Comparison of ENCODE assay signal across 12 cellular contexts in the genomic region with DNA sequence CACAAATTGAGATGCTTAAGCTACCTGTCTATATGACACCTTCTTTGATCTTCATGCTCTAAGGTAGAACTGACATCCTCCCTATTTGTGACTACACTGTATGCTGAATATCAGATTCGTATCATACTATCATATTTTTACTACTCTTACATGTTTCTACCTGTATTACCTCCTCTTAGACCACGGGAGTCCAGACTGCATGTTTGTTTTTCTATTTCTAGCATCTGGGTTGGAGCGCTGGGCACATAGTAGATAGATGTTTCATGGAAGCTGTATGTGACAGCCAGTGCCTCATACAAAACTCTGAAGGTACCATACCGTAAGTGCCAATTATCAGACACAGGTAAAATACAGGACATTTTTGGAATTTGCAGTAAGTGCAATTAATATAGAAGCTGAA. TPM values are rescaled to one million over a fixed set of nuclear protein-coding genes. Genes with fewer than 3 reads are reported as not detected.
A peak's percentile ranks its signal among the peaks of the same experiment; 100 is the strongest.
DNase-seq lines count a peak whose midpoint lies in the region; ATAC-seq and TF ChIP-seq lines count a peak whose summit lies in the region.
"Had no signal": no experiment of that assay in that cellular context is flagged by ENCODE, and none has a peak within 500 bp of the region (broad histone marks: within the 10 kb centered on the region; RNA-seq: fewer than 3 reads in every experiment).

No MANE protein-coding gene starts in this region.

- peak overlapping the region; percentile 6 to 71 (median 54) for H3K4me3 Mint-ChIP-seq in CD4-positive, CD25-positive, alpha-beta regulatory T cell

- peaks cover 30% of the 10 kb centered on the region for H3K4me1 ChIP-seq in CD4-positive, CD25-positive, alpha-beta regulatory T cell (ENCODE audit: control insufficient read depth, insufficient read depth, low read length, poor library complexity, severe bottlenecking)
- peaks cover 77% of the 10 kb centered on the region for H3K4me1 ChIP-seq in GM23248 (ENCODE audit: insufficient read depth)
- peaks cover 6 to 17% of the 10 kb centered on the region in 2 donors for H3K4me1 ChIP-seq in muscle layer of duodenum (ENCODE audit: control insufficient read depth in 1 of 2, insufficient read depth in 2 of 2, low read length in 2 of 2)
- peaks cover 0 to 28% (median 12%) of the 10 kb centered on the region in 4 donors for H3K4me1 ChIP-seq in tibial artery

- in situ Hi-C loops in GM23248 (cut with MboI) (no loop called here), brain microvascular endothelial cell (cut with HindIII; ENCODE audit: low pct_ligation_motif_present, low sequenced_read_pairs) (no loop called here)

- H3K9me3 Mint-ChIP-seq in CD4-positive, CD25-positive, alpha-beta regulatory T cell = peaks cover 0 to 16% (median 1%) of the 10 kb centered on the region in 7 donors

- no peaks in the 10 kb centered on the region for H3K27me3 ChIP-seq in CD4-positive, CD25-positive, alpha-beta regulatory T cell (ENCODE audit: control insufficient read depth, insufficient read depth, low read length)
- H3K27me3 ChIP-seq in GM23248 (replicated peaks; ENCODE audit: insufficient read depth) (no peaks in the 10 kb centered on the region), brain microvascular endothelial cell (replicated peaks) (no peaks in the 10 kb centered on the region), muscle layer of duodenum (ENCODE audit: low read depth, low read length) (no peaks in the 10 kb centered on the region), tibial artery (no peaks in the 10 kb centered on the region)
- H3K27me3 ChIP-seq: dorsolateral prefrontal cortex had no signal

- TF ChIP-seq CTCF in brain microvascular endothelial cell (IDR thresholded peaks at IDR 0.05; ENCODE audit: low read depth, low read length, missing control alignments) (no peak), tibial artery (IDR thresholded peaks at IDR 0.05) (no peak)

- H3K9me2 ChIP-seq in GM23248 (ENCODE audit: insufficient read depth) = 0 out of 2 replicates have a peak, but pooled peaks cover 4% of the 10 kb centered on the region

- H3K79me2 ChIP-seq in GM23248 (ENCODE audit: insufficient read depth) = peaks cover 34% of the 10 kb centered on the region

- no peaks in the 10 kb centered on the region for H3K27me3 Mint-ChIP-seq in CD4-positive, CD25-positive, alpha-beta regulatory T cell

- H3K9me3 ChIP-seq in CD4-positive, CD25-positive, alpha-beta regulatory T cell (ENCODE audit: control insufficient read depth in 2 of 2, low read length in 2 of 2) = no peaks in the 10 kb centered on the region
- H3K9me3 ChIP-seq in GM23248 (ENCODE audit: low read depth) (peaks cover 3% of the 10 kb centered on the region), muscle layer of duodenum (ENCODE audit: control insufficient read depth in 1 of 2, low read length in 2 of 2) (peaks cover 0 to 4% of the 10 kb centered on the region in 2 donors), tibial artery (no peaks in the 10 kb centered on the region)

- peak overlapping the region; percentile 10 for H3K4me2 ChIP-seq in GM23248 (ENCODE audit: unreplicated experiment)

- no peak for DNase-seq in CD4-positive, CD25-positive, alpha-beta regulatory T cell
- DNase-seq in GM23248 = no peak
- no peak for DNase-seq in brain microvascular endothelial cell
- no peak for DNase-seq in NCI-H2029 (lab: John Stamatoyannopoulos, UW)
- DNase-seq in tibial artery = no peak
- no peak for DNase-seq in left cardiac atrium
- DNase-seq in 8988T = no peak
- DNase-seq: activated T-cell treated with anti-CD3 and anti-CD28 coated beads for 4 hours, AML-193, NCI-H226 had no signal

- no peak overlapping the region for H2AFZ ChIP-seq in GM23248

- peaks cover 15% of the 10 kb centered on the region for H3K36me3 Mint-ChIP-seq in CD4-positive, CD25-positive, alpha-beta regulatory T cell

- peak overlapping the region; percentile 58 for H3K4me3 ChIP-seq in CD4-positive, CD25-positive, alpha-beta regulatory T cell (ENCODE audit: low read depth, low read length)
- H3K4me3 ChIP-seq in GM23248 = no peak overlapping the region
- H3K4me3 ChIP-seq in brain microvascular endothelial cell (ENCODE audit: low read depth, low read length) = no peak overlapping the region
- H3K4me3 ChIP-seq in muscle layer of duodenum (ENCODE audit: low read depth in 1 of 2, low read length in 2 of 2) = no peak overlapping the region
- H3K4me3 ChIP-seq in tibial artery = no peak overlapping the region
- H3K4me3 ChIP-seq: dorsolateral prefrontal cortex had no signal

- no peak for ATAC-seq in CD4-positive, CD25-positive, alpha-beta regulatory T cell (ENCODE audit: low read depth in 2 of 2)
- ATAC-seq in left cardiac atrium = no peak

- no peak overlapping the region for H3K9ac ChIP-seq in GM23248

- intact Hi-C loops in tibial artery (cut with DNase I; ENCODE audit: low total_unique reads) (no loop called here), left cardiac atrium (cut with DNase I) (no loop called here)

- H3K36me3 ChIP-seq in CD4-positive, CD25-positive, alpha-beta regulatory T cell (ENCODE audit: control insufficient read depth, insufficient read depth, low read length) = no peaks in the 10 kb centered on the region
- H3K36me3 ChIP-seq in GM23248 (ENCODE audit: low read depth) (peaks cover 49% of the 10 kb centered on the region), brain microvascular endothelial cell (replicated peaks) (peaks cover 13% of the 10 kb centered on the region), muscle layer of duodenum (ENCODE audit: control insufficient read depth in 1 of 2, insufficient read depth in 2 of 2, low read length in 2 of 2) (peaks cover 0 to 32% of the 10 kb centered on the region in 2 donors), tibial artery (peaks cover 12 to 46% (median 25%) of the 10 kb centered on the region in 3 donors)

- H3K4me1 Mint-ChIP-seq in CD4-positive, CD25-positive, alpha-beta regulatory T cell = peaks cover 29 to 45% (median 36%) of the 10 kb centered on the region in 4 donors

- H3K27ac ChIP-seq in CD4-positive, CD25-positive, alpha-beta regulatory T cell (ENCODE audit: insufficient read depth, low read length, poor library complexity, severe bottlenecking) = no peak overlapping the region
- peak overlapping the region; percentile 91 for H3K27ac ChIP-seq in GM23248
- peak overlapping the region; percentile 94 for H3K27ac ChIP-seq in brain microvascular endothelial cell
- peak overlapping the region; percentile 52 for H3K27ac ChIP-seq in muscle layer of duodenum (ENCODE audit: low read length)
- H3K27ac ChIP-seq in tibial artery = no peak overlapping the region

- 83 to 86% methylated on average over 4 of the region's 4 CpGs for WGBS in GM23248 (ENCODE audit: low coverage in 1 of 2, low lambda C conversion rate in 2 of 2, missing lambda C conversion rate in 2 of 2), 2 experiments

- H3K27ac Mint-ChIP-seq in CD4-positive, CD25-positive, alpha-beta regulatory T cell = peak overlapping the region in 2 of 3 donors; percentile 26 to 86

- no peaks in the 10 kb centered on the region for H4K20me1 ChIP-seq in GM23248 (ENCODE audit: insufficient read depth)

- H3F3A ChIP-seq in GM23248 (ENCODE audit: insufficient read depth) = peaks cover 55% of the 10 kb centered on the region

RNA-seq across cellular contexts. Expression of a gene that starts 47.6 kb away (rescaled TPM):
- total RNA-seq in CD4-positive, CD25-positive, alpha-beta regulatory T cell = 3.5 TPM
- polyA plus RNA-seq in CD4-positive, CD25-positive, alpha-beta regulatory T cell = 1 to 10 TPM; 1.6 to 3.7 (median 2.5) TPM
- total RNA-seq in GM23248 (2014; rRNA removed; shearing (Covaris generic)) = 41.9 and 45.4 TPM in 2 replicates
- 30.7 and 34.9 TPM in 2 replicates for polyA plus RNA-seq in GM23248 (2016; fragmentation: Nextera tagmentation; extraction: Ambion mirVana)
- 10 to 100 TPM; 11.3 to 14.1 TPM for total RNA-seq in left cardiac atrium

Comparison
In these comparisons a context has a peak if more than half of its experiments do, and no peak if none do; other contexts are left out.
1. H3K27ac ChIP-seq: peak in GM23248 (single experiment), brain microvascular endothelial cell (single experiment) and muscle layer of duodenum (single experiment); none in CD4-positive, CD25-positive, alpha-beta regulatory T cell (single experiment) and tibial artery (0 of 2).